ENCODE assay signal across 8 cellular contexts in the genomic region with DNA sequence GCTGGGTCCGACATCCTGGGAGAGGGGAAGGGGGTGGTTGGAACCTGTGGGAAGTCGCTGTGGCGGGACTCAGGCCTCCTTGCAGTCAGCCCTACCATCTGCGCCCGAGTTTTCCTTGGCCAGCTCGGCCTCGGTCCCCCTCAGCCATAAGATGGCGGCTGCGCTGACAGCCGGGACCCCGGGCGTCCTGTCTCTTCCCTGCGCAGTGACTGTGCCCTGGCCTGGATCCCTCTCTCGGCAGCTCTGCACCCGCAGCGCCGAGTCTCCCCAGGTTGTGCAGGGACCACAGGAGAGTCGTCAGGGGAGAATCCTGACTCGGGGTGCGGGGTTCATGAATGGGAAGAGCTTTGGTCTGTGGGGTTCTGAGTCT. TPM values are rescaled to one million over a fixed set of nuclear protein-coding genes. Genes with fewer than 3 reads are reported as not detected.
DNase-seq lines count a peak whose midpoint lies in the region; ATAC-seq and TF ChIP-seq lines count a peak whose summit lies in the region.

No MANE protein-coding gene starts in this region.

- peak; percentile 18 for DNase-seq in colonic mucosa
- DNase-seq in effector CD8-positive, alpha-beta T cell (lab: John Stamatoyannopoulos, UW): no peak
- no peak for DNase-seq in HK-2 (ENCODE audit: unreplicated experiment)
- no peak for DNase-seq in NCI-H446 treated with DMSO at 0.1 percent for 48 hours (lab: John Stamatoyannopoulos, UW)
- DNase-seq in AG08396 (ENCODE audit: low spot score): no peak

- H3K27ac ChIP-seq in HUES64 (ENCODE audit: low read depth, low read length) (no peak overlapping the region), colonic mucosa (no peak overlapping the region), neutrophil (peak overlapping the region; percentile 31)

- no peak for TF ChIP-seq CTCF in colonic mucosa (IDR thresholded peaks at IDR 0.05)
- TF ChIP-seq CTCF in neutrophil (IDR thresholded peaks at IDR 0.05): no peak

- intact Hi-C loops in colonic mucosa (cut with DNase I): no loop called here

- H3K4me3 ChIP-seq in HUES64 (ENCODE audit: low read length) (peak overlapping the region; percentile 52), colonic mucosa (peak overlapping the region; percentile 37), neutrophil (ENCODE audit: low read depth in 1 of 2, low read length in 1 of 2) (peak overlapping the region; percentile 58)

- peak; percentile 31 for ATAC-seq in GM21423 (IDR thresholded peaks at IDR 0.05; ENCODE audit: unreplicated experiment)

- H3K36me3 ChIP-seq in HUES64 (ENCODE audit: insufficient read depth, low read length): no peaks in the 10 kb centered on the region
- no peaks in the 10 kb centered on the region for H3K36me3 ChIP-seq in colonic mucosa
- no peaks in the 10 kb centered on the region for H3K36me3 ChIP-seq in neutrophil

- H3K9ac ChIP-seq in HUES64 (ENCODE audit: low read depth, low read length) (peak overlapping the region; percentile 49; the same call in 1 of the 2 replicates), colonic mucosa (ENCODE audit: low read depth in 2 of 2, low read length in 2 of 2) (peak overlapping the region in 1 of 2 donors; percentile 26)

- H3K9me3 ChIP-seq in HUES64 (ENCODE audit: insufficient read depth, low read depth, low read length) (peaks cover 77% of the 10 kb centered on the region), colonic mucosa (no peaks in the 10 kb centered on the region), neutrophil (peaks cover 7% of the 10 kb centered on the region)

- WGBS in HUES64: 86% methylated on average over 20 of the region's 20 CpGs

- H3K27me3 ChIP-seq in HUES64 (ENCODE audit: insufficient read depth, low read length) (no peaks in the 10 kb centered on the region), colonic mucosa (no peaks in the 10 kb centered on the region), neutrophil (no peaks in the 10 kb centered on the region)

- no peaks in the 10 kb centered on the region for H3K4me1 ChIP-seq in HUES64 (ENCODE audit: insufficient read depth, low read length)
- H3K4me1 ChIP-seq in colonic mucosa: no peaks in the 10 kb centered on the region
- peaks cover 0 to 4% of the 10 kb centered on the region in 2 experiments for H3K4me1 ChIP-seq in neutrophil (ENCODE audit: control insufficient read depth in 1 of 2, insufficient read depth in 1 of 2, low read depth in 1 of 2, low read length in 1 of 2)

RNA-seq across cellular contexts. Expression of a gene that starts 0.3 kb away (rescaled TPM):
- 0.10 TPM for polyA plus RNA-seq in HUES64 (2013, experiment 1 of 2)
- 0.38 TPM for polyA plus RNA-seq in HUES64 (2013, experiment 2 of 2)
- total RNA-seq in colonic mucosa: 1 to 10 TPM in 1 of 2 donors, under 1 TPM in 1; 0.24 to 2.2 TPM

RNA-seq across cellular contexts. Expression of a gene that starts 41.9 kb away (rescaled TPM):
- 0.25 TPM for polyA plus RNA-seq in HUES64 (2013, experiment 1 of 2)
- polyA plus RNA-seq in HUES64 (2013, experiment 2 of 2): 0.44 TPM
- total RNA-seq in colonic mucosa: 1 to 10 TPM in 1 of 2 donors, under 1 TPM in 1; 0.62 to 3.7 TPM
